In the genomic region with DNA sequence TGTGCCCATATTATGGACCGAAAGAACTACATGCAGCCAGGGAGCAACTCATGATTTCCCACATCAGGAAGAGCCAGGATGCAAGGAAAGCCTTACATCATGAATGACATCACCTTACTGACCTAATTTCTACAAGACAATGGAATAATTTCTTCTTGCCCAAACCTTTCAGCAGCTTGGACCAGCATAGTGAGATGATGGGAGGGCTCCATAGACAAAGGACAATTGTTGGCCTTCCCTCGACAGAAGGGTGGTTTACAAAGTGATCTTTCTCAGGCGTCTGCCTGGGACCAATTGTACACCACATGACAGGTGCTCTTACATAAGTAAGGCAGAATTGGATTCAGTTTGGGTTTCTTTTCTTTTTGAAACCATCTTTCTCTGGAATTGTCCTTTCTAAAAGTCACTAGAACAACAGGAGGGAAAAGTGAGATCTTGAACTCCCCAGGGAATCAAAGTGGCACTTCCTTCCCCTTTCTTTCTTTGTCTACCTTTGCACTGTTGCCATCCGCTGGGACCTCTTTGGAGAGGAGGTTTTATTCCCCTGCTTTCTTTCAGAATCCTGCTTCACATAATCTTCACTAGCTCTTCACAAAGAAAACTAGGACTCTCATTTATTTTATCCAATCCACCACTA, we compare ENCODE assay signal across 22 cellular contexts. TPM values are rescaled to one million over a fixed set of nuclear protein-coding genes. Genes with fewer than 3 reads are reported as not detected.
DNase-seq lines count a peak whose midpoint lies in the region; ATAC-seq and TF ChIP-seq lines count a peak whose summit lies in the region.
"Had no signal": no experiment of that assay in that cellular context is flagged by ENCODE, and none has a peak within 500 bp of the region (broad histone marks: within the 10 kb centered on the region; RNA-seq: fewer than 3 reads in every experiment).

No MANE protein-coding gene starts in this region.

- H3K9me2 ChIP-seq in GM23338 (ENCODE audit: insufficient read depth): no peaks in the 10 kb centered on the region

- no peak overlapping the region for H3K4me3 ChIP-seq in GM23338
- H3K4me3 ChIP-seq: coronary artery, SJSA1 had no signal

- H3K4me3 Mint-ChIP-seq in GM23338: no peak overlapping the region
- H3K4me3 Mint-ChIP-seq: nephron had no signal

- DNase-seq in GM23338 (ENCODE audit: low spot score) (no peak), SK-MEL-5 (ENCODE audit: low read depth, low spot score) (peak; percentile 88), hippocampal formation (lab: John Stamatoyannopoulos, UW) (peak; percentile 19 to 64), pons (ENCODE audit: low spot score) (peak; percentile 89), glomerular visceral epithelial cell (ENCODE audit: extremely low spot score) (no peak)
- DNase-seq: activated CD4-positive, CD25-positive, alpha-beta regulatory T cell treated with anti-CD3 and anti-CD28 coated beads, Interleukin-2, amount 50 U/mL, for 72 hours; activated CD8-positive, alpha-beta memory T cell treated with anti-CD3 and anti-CD28 coated beads, Interleukin-2, amount 50 U/mL, for 48 hours; activated naive CD4-positive, alpha-beta T cell treated with Interleukin-2 at 50 U/mL for 16 hours; mesenchymal stem cell; MV-4-11; NCI-H2029 treated with DMSO at 0.1 percent for 48 hours; NCI-H526 treated with DMSO at 0.1 percent for 48 hours; PC-3; right cardiac atrium; T-helper 9 cell had no signal

- no peaks in the 10 kb centered on the region for H3K79me2 ChIP-seq in GM23338 (replicated peaks; ENCODE audit: insufficient read depth)

- H3K27ac ChIP-seq in GM23338 (ENCODE audit: low read depth): no peak overlapping the region
- H3K27ac ChIP-seq: coronary artery, SJSA1 had no signal

- peak overlapping the region; percentile 2; the same call in 1 of the 2 replicates for H2AFZ ChIP-seq in GM23338

- TF ChIP-seq CTCF in GM23338 (conservative IDR thresholded peaks at IDR 0.05; ENCODE audit: low read depth in 2 of 2): no peak

- H3K36me3 Mint-ChIP-seq in GM23338 (ENCODE audit: low read depth): no peaks in the 10 kb centered on the region
- H3K36me3 Mint-ChIP-seq: IgD-negative memory B cell had no signal

- ATAC-seq in GM23338: no peak
- ATAC-seq in HG03097 (IDR thresholded peaks at IDR 0.05; ENCODE audit: low FRiP score, unreplicated experiment): no peak
- no peak for ATAC-seq in HG02623 (IDR thresholded peaks at IDR 0.05; ENCODE audit: unreplicated experiment)
- ATAC-seq in GM18870 (IDR thresholded peaks at IDR 0.05; ENCODE audit: unreplicated experiment): no peak
- ATAC-seq: PC-3, right cardiac atrium had no signal

- no peaks in the 10 kb centered on the region for H3F3A ChIP-seq in GM23338 (replicated peaks; ENCODE audit: low read depth)

- no peaks in the 10 kb centered on the region for H3K27me3 Mint-ChIP-seq in GM23338 (ENCODE audit: insufficient read depth, low read depth, poor library complexity)

- no peaks in the 10 kb centered on the region for H3K27me3 ChIP-seq in GM23338 (ENCODE audit: insufficient read depth)
- H3K27me3 ChIP-seq: SJSA1 had no signal

- no peak overlapping the region for H3K27ac Mint-ChIP-seq in GM23338
- H3K27ac Mint-ChIP-seq: nephron had no signal

- H3K9me3 Mint-ChIP-seq in GM23338: no peaks in the 10 kb centered on the region
- H3K9me3 Mint-ChIP-seq: IgD-negative memory B cell, nephron had no signal

- in situ Hi-C loops in SK-MEL-5 (cut with HindIII; ENCODE audit: low pct_unique_long_range_greater_than_20kb, low sequenced_read_pairs): no loop called here

- H3K4me1 Mint-ChIP-seq in GM23338: peaks cover 19% of the 10 kb centered on the region
- H3K4me1 Mint-ChIP-seq: nephron had no signal

- no peak overlapping the region for H3K4me2 ChIP-seq in GM23338

- peaks cover 31% of the 10 kb centered on the region for H3K4me1 ChIP-seq in GM23338 (ENCODE audit: insufficient read depth)
- H3K4me1 ChIP-seq: SJSA1 had no signal

- no peaks in the 10 kb centered on the region for H3K36me3 ChIP-seq in GM23338 (ENCODE audit: insufficient read depth)
- H3K36me3 ChIP-seq: SJSA1 had no signal

- no peaks in the 10 kb centered on the region for H4K20me1 ChIP-seq in GM23338 (replicated peaks; ENCODE audit: insufficient read depth)

TF ChIP-seq in GM23338, 12 proteins besides CTCF, POLR2A, EP300 and RAD21 (continues in another document):
- TF ChIP-seq EZH2phosphoT487 (IDR thresholded peaks at IDR 0.05; ENCODE audit: unreplicated experiment): no peak
- TF ChIP-seq ZNF114 (CRISPR knock-in tag; IDR thresholded peaks at IDR 0.05): no peak
- TF ChIP-seq CREB1 (CRISPR knock-in tag; IDR thresholded peaks at IDR 0.05; ENCODE audit: low read depth): no peak
- TF ChIP-seq POLR2AphosphoS5 (IDR thresholded peaks at IDR 0.05; ENCODE audit: low read depth): no peak
- TF ChIP-seq NANOG (IDR thresholded peaks at IDR 0.05; ENCODE audit: borderline replicate concordance): no peak
- TF ChIP-seq ZNF331 (CRISPR knock-in tag; IDR thresholded peaks at IDR 0.05; ENCODE audit: low read depth): no peak
- TF ChIP-seq, protein P1, sequence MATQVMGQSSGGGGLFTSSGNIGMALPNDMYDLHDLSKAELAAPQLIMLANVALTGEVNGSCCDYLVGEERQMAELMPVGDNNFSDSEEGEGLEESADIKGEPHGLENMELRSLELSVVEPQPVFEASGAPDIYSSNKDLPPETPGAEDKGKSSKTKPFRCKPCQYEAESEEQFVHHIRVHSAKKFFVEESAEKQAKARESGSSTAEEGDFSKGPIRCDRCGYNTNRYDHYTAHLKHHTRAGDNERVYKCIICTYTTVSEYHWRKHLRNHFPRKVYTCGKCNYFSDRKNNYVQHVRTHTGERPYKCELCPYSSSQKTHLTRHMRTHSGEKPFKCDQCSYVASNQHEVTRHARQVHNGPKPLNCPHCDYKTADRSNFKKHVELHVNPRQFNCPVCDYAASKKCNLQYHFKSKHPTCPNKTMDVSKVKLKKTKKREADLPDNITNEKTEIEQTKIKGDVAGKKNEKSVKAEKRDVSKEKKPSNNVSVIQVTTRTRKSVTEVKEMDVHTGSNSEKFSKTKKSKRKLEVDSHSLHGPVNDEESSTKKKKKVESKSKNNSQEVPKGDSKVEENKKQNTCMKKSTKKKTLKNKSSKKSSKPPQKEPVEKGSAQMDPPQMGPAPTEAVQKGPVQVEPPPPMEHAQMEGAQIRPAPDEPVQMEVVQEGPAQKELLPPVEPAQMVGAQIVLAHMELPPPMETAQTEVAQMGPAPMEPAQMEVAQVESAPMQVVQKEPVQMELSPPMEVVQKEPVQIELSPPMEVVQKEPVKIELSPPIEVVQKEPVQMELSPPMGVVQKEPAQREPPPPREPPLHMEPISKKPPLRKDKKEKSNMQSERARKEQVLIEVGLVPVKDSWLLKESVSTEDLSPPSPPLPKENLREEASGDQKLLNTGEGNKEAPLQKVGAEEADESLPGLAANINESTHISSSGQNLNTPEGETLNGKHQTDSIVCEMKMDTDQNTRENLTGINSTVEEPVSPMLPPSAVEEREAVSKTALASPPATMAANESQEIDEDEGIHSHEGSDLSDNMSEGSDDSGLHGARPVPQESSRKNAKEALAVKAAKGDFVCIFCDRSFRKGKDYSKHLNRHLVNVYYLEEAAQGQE (IDR thresholded peaks at IDR 0.05; ENCODE audit: unreplicated experiment): no peak
- no peak for TF ChIP-seq EZH2 (IDR thresholded peaks at IDR 0.05; ENCODE audit: low read depth, unreplicated experiment)
- no peak for TF ChIP-seq STAT1 (IDR thresholded peaks at IDR 0.05; ENCODE audit: unreplicated experiment)

RNA-seq across cellular contexts. Expression of a gene that starts 51.7 kb away (rescaled TPM):
- 143 and 175 TPM in 2 replicates for total RNA-seq in GM23338 (2014; rRNA removed; shearing (Covaris generic))
- 102 and 109 TPM in 2 replicates for polyA plus RNA-seq in GM23338 (2016; fragmentation: Nextera tagmentation; extraction: Ambion mirVana)
- 28.8 and 29.0 TPM in 2 replicates for total RNA-seq in SK-MEL-5 (2014; rRNA removed; shearing (Covaris generic))
- 20.1 and 20.9 TPM in 2 replicates for polyA plus RNA-seq in SK-MEL-5 (2015; cell fraction: cytosol; rRNA removed)
- polyA plus RNA-seq in SK-MEL-5 (2015; cell fraction: nucleus; rRNA removed): 70.0 and 76.4 TPM in 2 replicates

Comparison
In these comparisons a context has a peak if more than half of its experiments do, and no peak if none do; other contexts are left out.
1. DNase-seq: peak in SK-MEL-5 (single experiment), hippocampal formation (2 of 2) and pons (single experiment); none in GM23338 (single experiment) and glomerular visceral epithelial cell (single experiment).